In the genomic region with DNA sequence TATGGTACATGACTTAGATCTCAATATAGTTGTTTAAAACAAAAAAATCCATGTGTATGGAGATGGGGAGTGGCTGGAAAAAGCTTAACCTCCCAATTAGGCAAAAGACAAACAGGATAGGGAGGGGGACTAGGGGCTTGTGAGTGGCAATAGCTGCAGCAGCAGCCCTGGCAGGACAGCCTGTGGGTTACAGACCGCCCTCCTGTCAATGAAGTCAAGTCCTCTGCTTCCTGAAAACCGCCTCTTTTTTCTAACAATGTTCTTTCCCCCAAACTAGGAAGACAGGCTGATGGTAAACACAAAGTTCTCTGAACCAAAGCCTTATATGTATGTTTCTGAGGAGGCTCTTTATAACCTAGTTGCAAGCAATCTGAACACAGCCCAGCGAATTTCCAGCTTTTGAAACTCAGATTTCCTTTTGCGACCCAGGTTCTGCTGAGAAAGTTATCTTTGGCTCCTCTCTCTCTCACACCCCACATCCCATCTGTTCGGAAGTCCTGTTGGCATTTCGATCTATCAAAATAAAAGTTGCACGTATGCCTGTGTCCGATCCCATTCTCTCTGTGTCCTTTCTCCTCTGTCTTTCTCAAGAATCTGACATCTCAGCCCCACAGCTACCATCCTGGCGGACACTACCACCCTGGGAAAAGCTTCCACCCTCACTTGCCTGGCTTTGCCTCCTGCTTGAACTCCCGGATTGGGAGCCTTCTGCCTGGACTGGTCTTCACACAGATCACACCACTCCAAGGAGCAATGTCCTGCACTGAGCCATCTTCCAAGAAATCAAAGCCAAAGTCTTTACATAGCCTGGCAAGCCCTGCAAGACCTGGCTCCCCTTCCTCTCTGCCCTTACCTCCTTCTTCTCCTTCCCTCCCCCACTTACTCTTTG, we compare ENCODE assay signal across 16 cellular contexts. TPM values are rescaled to one million over a fixed set of nuclear protein-coding genes. Genes with fewer than 3 reads are reported as not detected.
A peak's percentile ranks its signal among the peaks of the same experiment; 100 is the strongest.
DNase-seq lines count a peak whose midpoint lies in the region; ATAC-seq, FAIRE-seq and TF ChIP-seq lines count a peak whose summit lies in the region.
"Had no signal": no experiment of that assay in that cellular context is flagged by ENCODE, and none has a peak within 500 bp of the region (broad histone marks: within the 10 kb centered on the region; RNA-seq: fewer than 3 reads in every experiment).

No MANE protein-coding gene starts in this region.

- no peaks in the 10 kb centered on the region for H4K20me1 ChIP-seq in H9 (ENCODE audit: control insufficient read depth, insufficient read depth, insufficient read length)

- no peaks in the 10 kb centered on the region for H3K79me2 ChIP-seq in H9 (ENCODE audit: insufficient read depth, low read length)

- H3K27me3 ChIP-seq in H9 (ENCODE audit: insufficient read depth, low read length) (no peaks in the 10 kb centered on the region), layer of hippocampus (ENCODE audit: control insufficient read depth, insufficient read depth, low read length) (peaks cover 2% of the 10 kb centered on the region), small intestine (ENCODE audit: control insufficient read depth in 2 of 2, insufficient read depth in 2 of 2, low read length in 2 of 2) (no peaks in the 10 kb centered on the region)
- H3K27me3 ChIP-seq: neural progenitor cell had no signal

- H2BK120ac ChIP-seq in H9 (ENCODE audit: low read depth, low read length, poor library complexity, severe bottlenecking): no peak overlapping the region

- no peak for FAIRE-seq in small intestine (lab: Jason Lieb, UNC)
- FAIRE-seq: colon, TTC549, urothelium cell line had no signal

- DNase-seq in H9 (no peak), cardiac fibroblast (ENCODE audit: low read depth in 2 of 2) (peak; percentile 46 to 50), small intestine (no peak), SW 1271 (lab: John Stamatoyannopoulos, UW) (no peak), G401 (ENCODE audit: low spot score) (no peak)
- DNase-seq: activated T-cell treated with anti-CD3 and anti-CD28 coated beads, Interleukin-2, amount 50 U/mL, for 24 hours; CD4-positive, alpha-beta T cell; NCI-H1092 had no signal

- peak overlapping the region; percentile 56; the same call in 1 of the 2 replicates for H3K14ac ChIP-seq in H9 (ENCODE audit: insufficient read depth, low read length)

- no peak for TF ChIP-seq CTCF in H9 (conservative IDR thresholded peaks at IDR 0.05)
- TF ChIP-seq CTCF in cardiac fibroblast (IDR thresholded peaks at IDR 0.05; ENCODE audit: low read depth, low read length): no peak

- H2BK15ac ChIP-seq in H9 (ENCODE audit: low read depth, low read length): no peak overlapping the region

- no peak overlapping the region for H2AK5ac ChIP-seq in H9 (ENCODE audit: insufficient read length, low read length)

- H3K27me3 Mint-ChIP-seq in H9 (ENCODE audit: low read depth): peaks cover 9% of the 10 kb centered on the region

- H2BK20ac ChIP-seq in H9 (ENCODE audit: low read depth, low read length, poor library complexity, severe bottlenecking): no peak overlapping the region

- no peak overlapping the region for H3K4ac ChIP-seq in H9 (ENCODE audit: low read depth, low read length)

- no peak overlapping the region for H4K8ac ChIP-seq in H9 (replicated peaks; ENCODE audit: insufficient read length, low read depth, low read length)

- in situ Hi-C loops in G401 (cut with HindIII; ENCODE audit: low sequenced_read_pairs): no loop called here

- peaks cover 2 to 4% of the 10 kb centered on the region in 2 experiments; a peak in 2 of 5 replicates for H3K9me3 Mint-ChIP-seq in H9
- H3K9me3 Mint-ChIP-seq: CD4-positive, alpha-beta T cell; neural progenitor cell had no signal

- H3K27ac ChIP-seq in H9 (ENCODE audit: insufficient read length, low read depth, low read length): no peak overlapping the region
- peak overlapping the region; percentile 4 for H3K27ac ChIP-seq in layer of hippocampus (ENCODE audit: low read depth, low read length)
- peak overlapping the region; percentile 14 to 32 for H3K27ac ChIP-seq in small intestine (ENCODE audit: low read depth in 1 of 2, low read length in 1 of 2)
- H3K27ac ChIP-seq: HL-60, neural progenitor cell had no signal

- no peak overlapping the region for H2BK12ac ChIP-seq in H9 (ENCODE audit: insufficient read length, low read depth, low read length)

- no peak overlapping the region for H3K23ac ChIP-seq in H9 (ENCODE audit: insufficient read length, low read depth, low read length)

- 0 out of 7 replicates have a peak overlapping the region, but pooled peaks of 1 of the 3 experiments have one; percentile 11 for H3K27ac Mint-ChIP-seq in H9
- H3K27ac Mint-ChIP-seq: activated T-cell treated with anti-CD3 and anti-CD28 coated beads, Interleukin-2, amount 50 U/mL, for 24 hours; CD4-positive, alpha-beta T cell; neural progenitor cell had no signal

- H3K4me2 ChIP-seq in H9 (ENCODE audit: insufficient read depth, insufficient read length, low read length): no peak overlapping the region
- H3K4me2 ChIP-seq: neural progenitor cell had no signal

- H3K9me3 ChIP-seq in H9 (ENCODE audit: control insufficient read depth, low read depth, low read length) (no peaks in the 10 kb centered on the region), small intestine (ENCODE audit: control insufficient read depth, low read depth) (no peaks in the 10 kb centered on the region)

- H3K4me3 ChIP-seq in cardiac fibroblast (replicated peaks in 1 of 2; ENCODE audit: low read depth in 2 of 2, low read length in 2 of 2) (peak overlapping the region in 1 of 2 donors; percentile 30), small intestine (ENCODE audit: low read depth in 1 of 2, low read length in 2 of 2) (no peak overlapping the region)
- H3K4me3 ChIP-seq: neural progenitor cell had no signal

- H3T11ph ChIP-seq in H9 (ENCODE audit: low read length): no peak overlapping the region

- no peak overlapping the region for H4K91ac ChIP-seq in H9 (ENCODE audit: insufficient read length, low read depth, low read length)

- no peak overlapping the region for H2BK5ac ChIP-seq in H9 (ENCODE audit: insufficient read length, low read length)

- peaks cover 6 to 13% of the 10 kb centered on the region in 2 experiments for H3K4me1 Mint-ChIP-seq in H9

- H3K36me3 ChIP-seq in small intestine (ENCODE audit: control insufficient read depth in 2 of 2, insufficient read depth in 2 of 2, low read length in 2 of 2): no peaks in the 10 kb centered on the region
- H3K36me3 ChIP-seq: neural progenitor cell had no signal

- no peaks in the 10 kb centered on the region for H3K23me2 ChIP-seq in H9 (ENCODE audit: insufficient read length, low read depth, low read length, poor library complexity, severe bottlenecking)

- H3K4me1 ChIP-seq in H9 (ENCODE audit: insufficient read depth, low read length) (peaks cover 2% of the 10 kb centered on the region; the same call in 1 of the 2 replicates), small intestine (ENCODE audit: control insufficient read depth in 2 of 2, insufficient read depth in 1 of 2, low read depth in 1 of 2, low read length in 1 of 2) (peaks cover 9 to 15% of the 10 kb centered on the region in 2 donors)

- ATAC-seq in GM21526 (IDR thresholded peaks at IDR 0.05; ENCODE audit: low FRiP score, unreplicated experiment) (no peak), GM19035 (IDR thresholded peaks at IDR 0.05; ENCODE audit: unreplicated experiment) (no peak)

- H3K79me1 ChIP-seq in H9 (ENCODE audit: insufficient read depth, low read depth, low read length, poor library complexity, severe bottlenecking): no peaks in the 10 kb centered on the region

- H3K4me3 Mint-ChIP-seq in H9: no peak overlapping the region
- H3K4me3 Mint-ChIP-seq: activated T-cell treated with anti-CD3 and anti-CD28 coated beads, Interleukin-2, amount 50 U/mL, for 24 hours; CD4-positive, alpha-beta T cell; neural progenitor cell had no signal

- H3K36me3 Mint-ChIP-seq in H9 (ENCODE audit: insufficient read depth in 1 of 3, low read depth in 3 of 3): peaks cover 0 to 2% (median 0%) of the 10 kb centered on the region in 3 experiments; a peak in 2 of 7 replicates
- H3K36me3 Mint-ChIP-seq: neural progenitor cell had no signal

- H3K9ac ChIP-seq in H9 (ENCODE audit: extremely low read depth, insufficient read length, low read length): no peak overlapping the region
- H3K9ac ChIP-seq: neural progenitor cell had no signal

- no peak overlapping the region for H2AFZ ChIP-seq in H9 (ENCODE audit: low read length)
- H2AFZ ChIP-seq: neural progenitor cell had no signal

- H4K5ac ChIP-seq in H9 (ENCODE audit: insufficient read length, low read depth, low read length): no peak overlapping the region

- H3K18ac ChIP-seq in H9 (ENCODE audit: insufficient read length, low read depth, low read length): no peak overlapping the region

- H3K56ac ChIP-seq in H9 (ENCODE audit: insufficient read length, low read depth, low read length): no peak overlapping the region

- WGBS in H9 (ENCODE audit: extremely low coverage, insufficient read length, low lambda C conversion rate): no CpG with 5 or more reads among the region's 10 CpGs
- 15 to 41% (median 26%) methylated on average over 10 of the region's 10 CpGs for WGBS in small intestine, 3 donors

RNA-seq across cellular contexts. Expression of a gene that starts 10.1 kb away (rescaled TPM):
- 0.53 and 1.1 TPM in 2 replicates for total RNA-seq in H9 (2021)
- polyA plus RNA-seq in small intestine: 10 to 100 TPM; 25.5 to 57.1 (median 28.4) TPM
- not detected in 2 replicates for total RNA-seq in G401 (2014; rRNA removed; shearing (Covaris generic))
- total RNA-seq: CD4-positive, alpha-beta T cell had no signal

Comparison
In these comparisons a context has a peak if more than half of its experiments do, and no peak if none do; other contexts are left out.
1. DNase-seq: peak in cardiac fibroblast (2 of 2); none in H9 (single experiment), small intestine (single experiment), SW 1271 (0 of 2) and G401 (single experiment).